Comparison of ENCODE assay signal across 8 cellular contexts in genomic region chr19:1455336-1456120, GRCh38. TPM values are rescaled to one million over a fixed set of nuclear protein-coding genes. Genes with fewer than 3 reads are reported as not detected.
A peak's percentile ranks its signal among the peaks of the same experiment; 100 is the strongest.
DNase-seq lines count a peak whose midpoint lies in the region; ATAC-seq lines count a peak whose summit lies in the region.

No MANE protein-coding gene starts in this region.

- H3K27ac Mint-ChIP-seq in activated T-cell treated with anti-CD3 and anti-CD28 coated beads, Interleukin-2, amount 50 U/mL, for 72 hours = no peak overlapping the region

- H3K36me3 Mint-ChIP-seq in activated T-cell treated with anti-CD3 and anti-CD28 coated beads, Interleukin-2, amount 50 U/mL, for 72 hours (ENCODE audit: insufficient read depth in 2 of 2) = no peaks in the 10 kb centered on the region

- peak overlapping the region; percentile 31 to 64 for H3K4me3 Mint-ChIP-seq in activated T-cell treated with anti-CD3 and anti-CD28 coated beads, Interleukin-2, amount 50 U/mL, for 72 hours

- peaks cover 49% of the 10 kb centered on the region for H3K27me3 Mint-ChIP-seq in activated T-cell treated with anti-CD3 and anti-CD28 coated beads, Interleukin-2, amount 50 U/mL, for 72 hours (ENCODE audit: low read depth)

- ATAC-seq in activated T-cell treated with anti-CD3 and anti-CD28 coated beads, Interleukin-2, amount 50 U/mL, for 72 hours (replicated peaks in 1 of 2) = peak; percentile 75 to 81

- H3K9me3 Mint-ChIP-seq in activated T-cell treated with anti-CD3 and anti-CD28 coated beads, Interleukin-2, amount 50 U/mL, for 72 hours = no peaks in the 10 kb centered on the region

- peaks cover 23% of the 10 kb centered on the region for H3K4me1 Mint-ChIP-seq in activated T-cell treated with anti-CD3 and anti-CD28 coated beads, Interleukin-2, amount 50 U/mL, for 72 hours (ENCODE audit: low read depth)

- peak; percentile 72 for DNase-seq in stimulated activated CD4-positive, alpha-beta T cell treated with anti-CD3 and anti-CD28 coated beads, Interleukin-15, amount 100 ng/mL, for 24 hours
- no peak for DNase-seq in stimulated activated CD4-positive, alpha-beta T cell treated with anti-CD3 and anti-CD28 coated beads, Interleukin-12 subunit alpha, Interleukin-12 subunit beta, amount 100 ng/mL, for 4 hours
- DNase-seq in NCI-H526 (lab: John Stamatoyannopoulos, UW) (peak; percentile 85 to 96), head of caudate nucleus (peak in 26 of 42 donors; percentile 37 to 79 (median 60)), epidermal melanocyte (ENCODE audit: insufficient read length, low spot score) (no peak), DMS153 treated with DMSO at 0.1 percent for 48 hours (lab: John Stamatoyannopoulos, UW; ENCODE audit: unreplicated experiment) (no peak)
- DNase-seq in activated T-cell treated with anti-CD3 and anti-CD28 coated beads, Interleukin-2, amount 50 U/mL, for 72 hours = peak; percentile 80 to 84
- DNase-seq in stimulated activated CD8-positive, alpha-beta memory T cell treated with anti-CD3 and anti-CD28 coated beads, Interleukin-4, amount 100 ng/mL, for 48 hours = peak; percentile 86

- intact Hi-C loops in head of caudate nucleus (cut with DNase I) = no loop called here

RNA-seq across cellular contexts. Expression of gene APC2, which starts 5.6 kb away (rescaled TPM):
- total RNA-seq in activated T-cell treated with anti-CD3 and anti-CD28 coated beads, Interleukin-2, amount 50 U/mL, for 72 hours = under 1 TPM; 0.02 to 0.14 TPM

RNA-seq across cellular contexts. Expression of gene RPS15, which starts 17.3 kb away (rescaled TPM):
- total RNA-seq in activated T-cell treated with anti-CD3 and anti-CD28 coated beads, Interleukin-2, amount 50 U/mL, for 72 hours = 1,000 to 10,000 TPM; 1,293 to 1,490 TPM

RNA-seq across cellular contexts. Expression of gene C19orf25, which starts 23.5 kb away (rescaled TPM):
- total RNA-seq in activated T-cell treated with anti-CD3 and anti-CD28 coated beads, Interleukin-2, amount 50 U/mL, for 72 hours = 10 to 100 TPM; 28.1 to 31.7 TPM

RNA-seq across cellular contexts. Expression of gene PCSK4, which starts 34.6 kb away (rescaled TPM):
- total RNA-seq in activated T-cell treated with anti-CD3 and anti-CD28 coated beads, Interleukin-2, amount 50 U/mL, for 72 hours = 10 to 100 TPM; 13.3 to 16.6 TPM

RNA-seq across cellular contexts. Expression of gene REEP6, which starts 35.5 kb away (rescaled TPM):
- 1 to 10 TPM; 1.7 to 3.8 TPM for total RNA-seq in activated T-cell treated with anti-CD3 and anti-CD28 coated beads, Interleukin-2, amount 50 U/mL, for 72 hours

Comparison
In these comparisons a context has a peak if more than half of its experiments do, and no peak if none do; other contexts are left out.
1. DNase-seq: peak in stimulated activated CD4-positive, alpha-beta T cell treated with anti-CD3 and anti-CD28 coated beads, Interleukin-15, amount 100 ng/mL, for 24 hours (single experiment), NCI-H526 (2 of 2), activated T-cell treated with anti-CD3 and anti-CD28 coated beads, Interleukin-2, amount 50 U/mL, for 72 hours (2 of 2), head of caudate nucleus (26 of 42) and stimulated activated CD8-positive, alpha-beta memory T cell treated with anti-CD3 and anti-CD28 coated beads, Interleukin-4, amount 100 ng/mL, for 48 hours (single experiment); none in stimulated activated CD4-positive, alpha-beta T cell treated with anti-CD3 and anti-CD28 coated beads, Interleukin-12 subunit alpha, Interleukin-12 subunit beta, amount 100 ng/mL, for 4 hours (single experiment), epidermal melanocyte (single experiment) and DMS153 treated with DMSO at 0.1 percent for 48 hours (single experiment).